25 cellular contexts compared by ENCODE assay signal in genomic region chr1:208600456-208600855, GRCh38.
"Had no signal": no experiment of that assay in that cellular context is flagged by ENCODE, and none has a peak within 500 bp of the region (broad histone marks: within the 10 kb centered on the region; RNA-seq: fewer than 3 reads in every experiment).

No MANE protein-coding gene starts in this region.

- H3K4me3 Mint-ChIP-seq: activated B cell treated with CpG ODN at 0.5 μM for 24 hours; activated CD8-positive, alpha-beta T cell treated with anti-CD3 and anti-CD28 coated beads for 36 hours; activated naive CD4-positive, alpha-beta T cell treated with anti-CD3 and anti-CD28 coated beads, Interleukin-2, amount 50 U/mL, for 24 hours; activated naive CD8-positive, alpha-beta T cell treated with anti-CD3 and anti-CD28 coated beads, Interleukin-2, amount 50 U/mL, for 24 hours; dendritic cell treated with granulocyte-macrophage colony-stimulating factor and Interleukin-4, amounts not matched to agents 40 ng/mL and 50 ng/mL, for 4 days; naive B cell; nephron progenitor cell; stimulated activated naive B cell treated with anti-CD40 and anti-IgM and Interleukin-4, amounts not matched to agents 10 μg/mL and 1 μg/mL and 100 μg/mL, for 72 hours; T-helper 17 cell had no signal

- H3K27ac ChIP-seq: parathyroid adenoma, psoas muscle, stomach, thyroid gland, upper lobe of right lung had no signal

- H3K27ac Mint-ChIP-seq: activated B cell treated with CpG ODN at 0.5 μM for 24 hours; activated CD8-positive, alpha-beta T cell treated with anti-CD3 and anti-CD28 coated beads for 36 hours; activated naive CD4-positive, alpha-beta T cell treated with anti-CD3 and anti-CD28 coated beads, Interleukin-2, amount 50 U/mL, for 24 hours; activated naive CD8-positive, alpha-beta T cell treated with anti-CD3 and anti-CD28 coated beads, Interleukin-2, amount 50 U/mL, for 24 hours; activated T-helper 2 cell treated with anti-CD3 and anti-CD28 coated beads, Interferon-gamma antibody, Interleukin-2, Interleukin-4, amounts not matched to agents 10 μg/mL and 5 μg/mL and 100 μg/mL, durations not matched to agents 14 hours and 24 hours and 36 hours; dendritic cell treated with granulocyte-macrophage colony-stimulating factor and Interleukin-4, amounts not matched to agents 40 ng/mL and 50 ng/mL, for 4 days; naive B cell; nephron progenitor cell; stimulated activated naive B cell treated with anti-CD40 and anti-IgM and Interleukin-4, amounts not matched to agents 10 μg/mL and 1 μg/mL and 100 μg/mL, for 72 hours; T-helper 17 cell had no signal

- H3K9me3 ChIP-seq: psoas muscle, stomach, thyroid gland, upper lobe of right lung had no signal

- ATAC-seq: activated CD8-positive, alpha-beta T cell treated with anti-CD3 and anti-CD28 coated beads for 36 hours; activated naive CD8-positive, alpha-beta T cell treated with anti-CD3 and anti-CD28 coated beads, Interleukin-2, amount 50 U/mL, for 24 hours; left cardiac atrium; left ventricle myocardium superior; psoas muscle; stimulated activated naive B cell treated with anti-CD40 and anti-IgM and Interleukin-4, amounts not matched to agents 10 μg/mL and 1 μg/mL and 100 μg/mL, for 72 hours; T-helper 17 cell; upper lobe of right lung had no signal

- H3K27me3 ChIP-seq: stomach, thyroid gland, upper lobe of right lung had no signal

- H3K27me3 Mint-ChIP-seq: activated B cell treated with CpG ODN at 0.5 μM for 24 hours; activated naive CD4-positive, alpha-beta T cell treated with anti-CD3 and anti-CD28 coated beads, Interleukin-2, amount 50 U/mL, for 24 hours; dendritic cell treated with granulocyte-macrophage colony-stimulating factor and Interleukin-4, amounts not matched to agents 40 ng/mL and 50 ng/mL, for 4 days; stimulated activated naive B cell treated with anti-CD40 and anti-IgM and Interleukin-4, amounts not matched to agents 10 μg/mL and 1 μg/mL and 100 μg/mL, for 72 hours had no signal

- H3K9ac ChIP-seq: parathyroid adenoma had no signal

- H3K4me3 ChIP-seq: psoas muscle, stomach, thyroid gland, upper lobe of right lung had no signal

- H3K9me3 Mint-ChIP-seq: activated B cell treated with CpG ODN at 0.5 μM for 24 hours; activated CD8-positive, alpha-beta T cell treated with anti-CD3 and anti-CD28 coated beads for 36 hours; activated naive CD4-positive, alpha-beta T cell treated with anti-CD3 and anti-CD28 coated beads, Interleukin-2, amount 50 U/mL, for 24 hours; activated naive CD8-positive, alpha-beta T cell treated with anti-CD3 and anti-CD28 coated beads, Interleukin-2, amount 50 U/mL, for 24 hours; activated T-helper 2 cell treated with anti-CD3 and anti-CD28 coated beads, Interferon-gamma antibody, Interleukin-2, Interleukin-4, amounts not matched to agents 10 μg/mL and 5 μg/mL and 100 μg/mL, durations not matched to agents 14 hours and 24 hours and 36 hours; dendritic cell treated with granulocyte-macrophage colony-stimulating factor and Interleukin-4, amounts not matched to agents 40 ng/mL and 50 ng/mL, for 4 days; naive B cell; nephron progenitor cell; stimulated activated naive B cell treated with anti-CD40 and anti-IgM and Interleukin-4, amounts not matched to agents 10 μg/mL and 1 μg/mL and 100 μg/mL, for 72 hours had no signal

- H3K36me3 ChIP-seq: stomach, thyroid gland, upper lobe of right lung had no signal

- H3K4me1 ChIP-seq: parathyroid adenoma, thyroid gland, upper lobe of right lung had no signal

- H3K36me3 Mint-ChIP-seq: activated naive CD4-positive, alpha-beta T cell treated with anti-CD3 and anti-CD28 coated beads, Interleukin-2, amount 50 U/mL, for 24 hours; naive B cell; stimulated activated naive B cell treated with anti-CD40 and anti-IgM and Interleukin-4, amounts not matched to agents 10 μg/mL and 1 μg/mL and 100 μg/mL, for 72 hours had no signal

- H3K4me1 Mint-ChIP-seq: activated naive CD4-positive, alpha-beta T cell treated with anti-CD3 and anti-CD28 coated beads, Interleukin-2, amount 50 U/mL, for 24 hours; activated naive CD8-positive, alpha-beta T cell treated with anti-CD3 and anti-CD28 coated beads, Interleukin-2, amount 50 U/mL, for 24 hours; T-helper 17 cell had no signal

- DNase-seq: activated B cell treated with CpG ODN at 0.5 μM for 24 hours; activated CD4-positive, alpha-beta T cell treated with anti-CD3 and anti-CD28 coated beads, Interleukin-2, amount 50 U/mL, for 1 hour; activated CD8-positive, alpha-beta T cell treated with anti-CD3 and anti-CD28 coated beads for 36 hours; activated naive CD8-positive, alpha-beta T cell treated with anti-CD3 and anti-CD28 coated beads, Interleukin-2, amount 50 U/mL, for 24 hours; activated T-cell treated with anti-CD3 and anti-CD28 coated beads, Interleukin-2, amount 50 U/mL, for 48 hours; amygdala; central memory CD4-positive, alpha-beta T cell; glutamatergic neuron; left cardiac atrium; left ventricle myocardium superior; naive B cell; nephron progenitor cell; occipital lobe; psoas muscle; stimulated activated CD4-positive, alpha-beta T cell treated with anti-CD3 and anti-CD28 coated beads, Interleukin-15, amount 100 ng/mL, for 24 hours; stimulated activated CD4-positive, alpha-beta T cell treated with anti-CD3 and anti-CD28 coated beads, Interleukin-2, amount 100 ng/mL, for 24 hours; stimulated activated naive B cell treated with anti-CD40 and anti-IgM and Interleukin-4, amounts not matched to agents 10 μg/mL and 1 μg/mL and 100 μg/mL, for 72 hours; stomach; T-helper 17 cell; thyroid gland; upper lobe of right lung had no signal
